ENCODE assay signal across 30 cellular contexts in the genomic region with DNA sequence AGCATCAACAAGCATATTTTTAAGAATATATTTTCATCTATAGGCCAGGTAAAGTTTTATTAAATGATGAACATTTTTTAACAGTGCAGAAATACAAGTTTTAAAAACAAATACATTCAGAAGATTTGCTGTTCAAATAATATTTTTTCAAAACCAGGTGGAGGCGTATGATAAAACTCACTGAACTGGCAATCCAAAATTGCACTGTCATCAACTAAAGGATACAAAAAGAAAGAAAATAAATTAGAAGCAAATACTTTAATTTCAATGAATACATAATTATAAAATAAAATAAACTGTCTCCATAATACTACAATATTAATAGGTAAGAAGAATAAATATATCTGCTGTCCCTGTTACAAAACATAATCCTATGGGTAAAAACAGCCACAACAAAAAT.
"Had no signal": no experiment of that assay in that cellular context is flagged by ENCODE, and none has a peak within 500 bp of the region (broad histone marks: within the 10 kb centered on the region; RNA-seq: fewer than 3 reads in every experiment).

No MANE protein-coding gene starts in this region.

- H3K4me1 Mint-ChIP-seq: activated B cell treated with CpG ODN at 0.5 μM for 24 hours; activated naive CD4-positive, alpha-beta T cell treated with anti-CD3 and anti-CD28 coated beads, Interleukin-2, amount 10 ng/mL, durations not matched to agents 7 days and 5 days; activated naive CD8-positive, alpha-beta T cell treated with anti-CD3 and anti-CD28 coated beads, Interleukin-2, amount 10 ng/mL, durations not matched to agents 7 days and 5 days; brain; T-helper 17 cell had no signal

- H3K4me1 ChIP-seq: ascending aorta, breast epithelium, gastrocnemius medialis, heart left ventricle had no signal

- H3K4me3 Mint-ChIP-seq: activated B cell treated with CpG ODN at 0.5 μM for 24 hours; activated CD8-positive, alpha-beta T cell treated with anti-CD3 and anti-CD28 coated beads for 36 hours; activated naive CD4-positive, alpha-beta T cell treated with anti-CD3 and anti-CD28 coated beads, Interleukin-2, amount 10 ng/mL, durations not matched to agents 7 days and 5 days; activated naive CD8-positive, alpha-beta T cell treated with anti-CD3 and anti-CD28 coated beads, Interleukin-2, amount 10 ng/mL, durations not matched to agents 7 days and 5 days; activated T-cell treated with anti-CD3 and anti-CD28 coated beads, Interleukin-2, amount 50 U/mL, for 4 hours; brain; T-helper 17 cell; T-helper 2 cell treated with Interferon-gamma antibody and Interleukin-4, amounts not matched to agents 5 μg/mL and 100 μg/mL, for 36 hours had no signal

- ATAC-seq: activated CD4-positive, CD25-positive, alpha-beta regulatory T cell treated with anti-CD3 and anti-CD28 coated beads, Interleukin-2, amount 50 U/mL, for 24 hours; activated CD8-positive, alpha-beta T cell treated with anti-CD3 and anti-CD28 coated beads for 36 hours; activated naive CD4-positive, alpha-beta T cell treated with anti-CD3 and anti-CD28 coated beads, Interleukin-2, amount 50 U/mL, for 72 hours; activated T-cell treated with anti-CD3 and anti-CD28 coated beads, Interleukin-2, amount 50 U/mL, for 4 hours; esophagus mucosa; gastrocnemius medialis; heart left ventricle; T-helper 17 cell had no signal

- H3K36me3 ChIP-seq: WERI-Rb-1 had no signal

- H3K9me3 ChIP-seq: ascending aorta, breast epithelium, gastrocnemius medialis, heart left ventricle had no signal

- H3K9me3 Mint-ChIP-seq: activated B cell treated with CpG ODN at 0.5 μM for 24 hours; activated CD8-positive, alpha-beta T cell treated with anti-CD3 and anti-CD28 coated beads for 36 hours; activated naive CD4-positive, alpha-beta T cell treated with anti-CD3 and anti-CD28 coated beads, Interleukin-2, amount 10 ng/mL, durations not matched to agents 7 days and 5 days; activated naive CD4-positive, alpha-beta T cell treated with anti-CD3 and anti-CD28 coated beads, Interleukin-2, amount 50 U/mL, for 72 hours; activated T-cell treated with anti-CD3 and anti-CD28 coated beads, Interleukin-2, amount 50 U/mL, for 4 hours; brain; T-helper 2 cell treated with Interferon-gamma antibody and Interleukin-4, amounts not matched to agents 5 μg/mL and 100 μg/mL, for 36 hours had no signal

- DNase-seq: activated B cell treated with CpG ODN at 0.5 μM for 24 hours; activated CD4-positive, alpha-beta T cell treated with anti-CD3 and anti-CD28 coated beads for 48 hours; activated CD4-positive, alpha-beta T cell treated with anti-CD3 and anti-CD28 coated beads, Interleukin-2, amount 50 U/mL, for 1 hour; activated CD4-positive, alpha-beta T cell treated with anti-CD3 and anti-CD28 coated beads, Interleukin-2, amount 50 U/mL, for 48 hours; activated CD8-positive, alpha-beta memory T cell treated with anti-CD3 and anti-CD28 coated beads for 24 hours; activated CD8-positive, alpha-beta T cell treated with anti-CD3 and anti-CD28 coated beads for 36 hours; activated gamma-delta T cell; activated naive CD4-positive, alpha-beta T cell; activated naive CD4-positive, alpha-beta T cell treated with anti-CD3 and anti-CD28 coated beads, Interleukin-2, amount 10 ng/mL, durations not matched to agents 7 days and 5 days; activated naive CD8-positive, alpha-beta T cell treated with anti-CD3 and anti-CD28 coated beads, Interleukin-2, amount 10 ng/mL, durations not matched to agents 7 days and 5 days; activated T-cell treated with anti-CD3 and anti-CD28 coated beads, Interleukin-2, amount 50 U/mL, for 4 hours; central memory CD4-positive, alpha-beta T cell; cerebellar nuclear complex; effector CD8-positive, alpha-beta T cell; foreskin fibroblast; gastrocnemius medialis; glutamatergic neuron; heart left ventricle; T-helper 1 cell; T-helper 17 cell; T1000; WERI-Rb-1 had no signal

- H3K27me3 ChIP-seq: ascending aorta, breast epithelium, cardiac muscle cell, gastrocnemius medialis, heart left ventricle had no signal

- H3K4me3 ChIP-seq: ascending aorta, breast epithelium, cardiac muscle cell, gastrocnemius medialis, heart left ventricle had no signal

- H3K27ac Mint-ChIP-seq: activated B cell treated with CpG ODN at 0.5 μM for 24 hours; activated CD8-positive, alpha-beta T cell treated with anti-CD3 and anti-CD28 coated beads for 36 hours; activated naive CD4-positive, alpha-beta T cell treated with anti-CD3 and anti-CD28 coated beads, Interleukin-2, amount 10 ng/mL, durations not matched to agents 7 days and 5 days; activated naive CD4-positive, alpha-beta T cell treated with anti-CD3 and anti-CD28 coated beads, Interleukin-2, amount 50 U/mL, for 72 hours; activated naive CD8-positive, alpha-beta T cell treated with anti-CD3 and anti-CD28 coated beads, Interleukin-2, amount 10 ng/mL, durations not matched to agents 7 days and 5 days; brain; T-helper 2 cell treated with Interferon-gamma antibody and Interleukin-4, amounts not matched to agents 5 μg/mL and 100 μg/mL, for 36 hours had no signal

- H3K27me3 Mint-ChIP-seq: activated B cell treated with CpG ODN at 0.5 μM for 24 hours; activated CD8-positive, alpha-beta T cell treated with anti-CD3 and anti-CD28 coated beads for 36 hours; activated naive CD4-positive, alpha-beta T cell treated with anti-CD3 and anti-CD28 coated beads, Interleukin-2, amount 10 ng/mL, durations not matched to agents 7 days and 5 days; activated naive CD8-positive, alpha-beta T cell treated with anti-CD3 and anti-CD28 coated beads, Interleukin-2, amount 10 ng/mL, durations not matched to agents 7 days and 5 days; brain; T-helper 17 cell had no signal

- H3K27ac ChIP-seq: ascending aorta, breast epithelium, cardiac muscle cell, gastrocnemius medialis, heart left ventricle, WERI-Rb-1 had no signal
